ENCODE assay signal across 38 cellular contexts in the genomic region with DNA sequence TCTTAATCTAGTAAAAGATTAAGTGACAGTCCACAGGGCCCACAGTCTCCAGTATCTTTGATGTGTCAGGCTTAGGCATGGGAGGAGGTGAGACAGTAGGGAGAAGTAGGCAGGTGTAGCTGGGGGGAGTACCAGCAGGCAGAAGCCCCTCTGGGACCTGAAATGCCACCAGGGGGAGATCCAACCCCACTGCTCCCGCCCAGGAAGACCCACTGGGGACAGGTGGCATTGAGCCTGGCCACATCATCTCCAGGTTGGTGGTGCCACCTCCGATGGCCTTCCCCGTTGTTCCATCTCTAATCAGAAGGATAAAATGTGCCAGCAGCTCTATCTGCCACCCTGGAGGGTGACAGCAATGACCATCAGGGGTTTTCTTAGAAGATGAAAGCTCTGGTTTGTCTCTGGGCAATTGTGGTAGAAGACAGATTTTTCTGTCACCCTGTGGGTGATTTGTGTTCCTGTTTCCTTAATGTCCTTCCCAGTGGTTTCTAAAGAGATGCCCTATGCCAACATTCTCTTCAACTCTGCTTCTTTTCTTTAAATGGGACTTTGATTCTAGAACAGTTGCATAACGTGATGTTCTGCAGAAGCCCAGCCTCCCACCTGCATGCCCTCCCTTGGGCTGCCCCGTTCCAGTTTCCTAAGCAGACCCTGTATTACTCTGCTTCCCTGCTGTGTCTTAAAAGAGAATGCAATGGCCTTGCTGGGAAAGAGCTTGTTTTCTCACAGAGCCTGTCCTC. TPM values are rescaled to one million over a fixed set of nuclear protein-coding genes. Genes with fewer than 3 reads are reported as not detected.
"Had no signal": no experiment of that assay in that cellular context is flagged by ENCODE, and none has a peak within 500 bp of the region (broad histone marks: within the 10 kb centered on the region; RNA-seq: fewer than 3 reads in every experiment).

No MANE protein-coding gene starts in this region.

- H3K4me1 ChIP-seq: Peyer's patch, SJSA1 had no signal

- H3K4me3 Mint-ChIP-seq: activated CD4-positive, alpha-beta T cell treated with anti-CD3 and anti-CD28 coated beads, Interleukin-2, amount 10 ng/mL, durations not matched to agents 24 days and 14 days; activated CD8-positive, alpha-beta T cell treated with anti-CD3 and anti-CD28 coated beads for 36 hours; activated naive CD8-positive, alpha-beta T cell; activated naive CD8-positive, alpha-beta T cell treated with anti-CD3 and anti-CD28 coated beads, Interleukin-2, amount 50 U/mL, for 24 hours; activated T-cell treated with anti-CD3 and anti-CD28 coated beads, Interleukin-2, amount 50 U/mL, for 24 hours; brain; T-helper 1 cell treated with Interleukin-12 subunit alpha and Interleukin-12 subunit beta and Interleukin-4 antibody, amounts not matched to agents 30 μg/mL and 1 μg/mL, for 36 hours; T-helper 2 cell treated with Interferon-gamma antibody and Interleukin-4, amounts not matched to agents 5 μg/mL and 100 μg/mL, for 36 hours had no signal

- H3K4me3 ChIP-seq: Peyer's patch, SJSA1 had no signal

- H3K4me2 ChIP-seq: KMS-11, SK-N-SH had no signal

- H3K27me3 ChIP-seq: Peyer's patch, SJSA1 had no signal

- H3K27ac Mint-ChIP-seq: activated CD4-positive, alpha-beta T cell treated with anti-CD3 and anti-CD28 coated beads, Interleukin-2, amount 10 ng/mL, durations not matched to agents 24 days and 14 days; activated CD8-positive, alpha-beta T cell treated with anti-CD3 and anti-CD28 coated beads for 36 hours; activated naive CD8-positive, alpha-beta T cell; activated naive CD8-positive, alpha-beta T cell treated with anti-CD3 and anti-CD28 coated beads, Interleukin-2, amount 50 U/mL, for 24 hours; activated T-cell treated with anti-CD3 and anti-CD28 coated beads, Interleukin-2, amount 50 U/mL, for 24 hours; activated T-helper 2 cell treated with anti-CD3 and anti-CD28 coated beads, Interferon-gamma antibody, Interleukin-2, Interleukin-4, amounts not matched to agents 10 μg/mL and 5 μg/mL and 100 μg/mL, durations not matched to agents 14 hours and 24 hours and 36 hours; brain; T-helper 1 cell treated with Interleukin-12 subunit alpha and Interleukin-12 subunit beta and Interleukin-4 antibody, amounts not matched to agents 30 μg/mL and 1 μg/mL, for 36 hours; T-helper 2 cell treated with Interferon-gamma antibody and Interleukin-4, amounts not matched to agents 5 μg/mL and 100 μg/mL, for 36 hours had no signal

- DNase-seq: activated CD4-positive, alpha-beta T cell treated with anti-CD3 and anti-CD28 coated beads, Interleukin-2, amount 10 ng/mL, durations not matched to agents 24 days and 14 days; activated CD4-positive, alpha-beta T cell treated with anti-CD3 and anti-CD28 coated beads, Interleukin-2, amount 50 U/mL, for 4 hours; activated CD8-positive, alpha-beta T cell treated with anti-CD3 and anti-CD28 coated beads for 36 hours; activated gamma-delta T cell; activated naive CD4-positive, alpha-beta T cell treated with Interleukin-2 at 50 U/mL for 16 hours; activated naive CD8-positive, alpha-beta T cell treated with anti-CD3 and anti-CD28 coated beads, Interleukin-2, amount 50 U/mL, for 24 hours; activated T-cell treated with anti-CD3 and anti-CD28 coated beads, Interleukin-2, amount 50 U/mL, for 24 hours; anterior cingulate cortex; caudate nucleus; MM.1S; MV-4-11; NCI-H1092 treated with DMSO at 0.1 percent for 48 hours; NCI-H1417; NCI-H146; NCI-H187; NCI-H2029 treated with DMSO at 0.1 percent for 48 hours; NCI-H2107; NCI-H2171 treated with DMSO at 0.1 percent for 48 hours; NCI-H2227 treated with DMSO at 0.1 percent for 48 hours; NCI-H446 treated with DMSO at 0.1 percent for 48 hours; NCI-H524; NCI-H69; NCI-H82; PC-3; Peyer's patch; RPMI8226; SHP77 treated with DMSO at 0.1 percent for 48 hours; SK-N-SH had no signal

- H3K27ac ChIP-seq: KMS-11, Peyer's patch, SJSA1 had no signal

- H3K36me3 Mint-ChIP-seq: activated naive CD8-positive, alpha-beta T cell; brain had no signal

- H3K9me3 Mint-ChIP-seq: T-helper 1 cell treated with Interleukin-12 subunit alpha and Interleukin-12 subunit beta and Interleukin-4 antibody, amounts not matched to agents 30 μg/mL and 1 μg/mL, for 36 hours had no signal

- H3K4me1 Mint-ChIP-seq: activated CD4-positive, alpha-beta T cell treated with anti-CD3 and anti-CD28 coated beads, Interleukin-2, amount 10 ng/mL, durations not matched to agents 24 days and 14 days; activated naive CD8-positive, alpha-beta T cell treated with anti-CD3 and anti-CD28 coated beads, Interleukin-2, amount 50 U/mL, for 24 hours; brain had no signal

- ATAC-seq: activated CD8-positive, alpha-beta T cell treated with anti-CD3 and anti-CD28 coated beads for 36 hours; activated naive CD8-positive, alpha-beta T cell treated with anti-CD3 and anti-CD28 coated beads, Interleukin-2, amount 50 U/mL, for 24 hours; PC-3 had no signal

- H3K9ac ChIP-seq: KMS-11, SK-N-SH had no signal

- H3K27me3 Mint-ChIP-seq: activated CD4-positive, alpha-beta T cell treated with anti-CD3 and anti-CD28 coated beads, Interleukin-2, amount 10 ng/mL, durations not matched to agents 24 days and 14 days had no signal

- H3K36me3 ChIP-seq: Peyer's patch, SJSA1 had no signal

- H3K9me3 ChIP-seq: Peyer's patch, SJSA1, SK-N-SH had no signal

RNA-seq across cellular contexts. Expression of a gene that starts 12.3 kb away (rescaled TPM):
- total RNA-seq: activated CD4-positive, alpha-beta T cell treated with anti-CD3 and anti-CD28 coated beads, Interleukin-2, amount 10 ng/mL, durations not matched to agents 24 days and 14 days; activated CD8-positive, alpha-beta memory T cell treated with anti-CD3 and anti-CD28 coated beads for 36 hours; activated CD8-positive, alpha-beta T cell treated with anti-CD3 and anti-CD28 coated beads for 36 hours; activated T-helper 2 cell treated with anti-CD3 and anti-CD28 coated beads, Interferon-gamma antibody, Interleukin-2, Interleukin-4, amounts not matched to agents 10 μg/mL and 5 μg/mL and 100 μg/mL, durations not matched to agents 14 hours and 24 hours and 36 hours; bronchial epithelial cell; LHCN-M2; PC-3; Peyer's patch; SJSA1 had no signal
- polyA plus RNA-seq: SK-N-SH had no signal

RNA-seq across cellular contexts. Expression of a gene that starts 39.7 kb away (rescaled TPM):
- total RNA-seq: activated CD4-positive, alpha-beta T cell treated with anti-CD3 and anti-CD28 coated beads, Interleukin-2, amount 10 ng/mL, durations not matched to agents 24 days and 14 days; activated CD8-positive, alpha-beta memory T cell treated with anti-CD3 and anti-CD28 coated beads for 36 hours; activated CD8-positive, alpha-beta T cell treated with anti-CD3 and anti-CD28 coated beads for 36 hours; activated T-helper 2 cell treated with anti-CD3 and anti-CD28 coated beads, Interferon-gamma antibody, Interleukin-2, Interleukin-4, amounts not matched to agents 10 μg/mL and 5 μg/mL and 100 μg/mL, durations not matched to agents 14 hours and 24 hours and 36 hours; bronchial epithelial cell; LHCN-M2; PC-3; Peyer's patch; SJSA1 had no signal
- polyA plus RNA-seq: SK-N-SH had no signal

RNA-seq across cellular contexts. Expression of a gene that starts 45.5 kb away (rescaled TPM):
- total RNA-seq: activated CD4-positive, alpha-beta T cell treated with anti-CD3 and anti-CD28 coated beads, Interleukin-2, amount 10 ng/mL, durations not matched to agents 24 days and 14 days; activated CD8-positive, alpha-beta memory T cell treated with anti-CD3 and anti-CD28 coated beads for 36 hours; activated CD8-positive, alpha-beta T cell treated with anti-CD3 and anti-CD28 coated beads for 36 hours; activated T-helper 2 cell treated with anti-CD3 and anti-CD28 coated beads, Interferon-gamma antibody, Interleukin-2, Interleukin-4, amounts not matched to agents 10 μg/mL and 5 μg/mL and 100 μg/mL, durations not matched to agents 14 hours and 24 hours and 36 hours; bronchial epithelial cell; LHCN-M2; PC-3; SJSA1 had no signal
- polyA plus RNA-seq: SK-N-SH had no signal

RNA-seq across cellular contexts. Expression of a gene that starts 59.7 kb away (rescaled TPM):
- total RNA-seq: activated CD4-positive, alpha-beta T cell treated with anti-CD3 and anti-CD28 coated beads, Interleukin-2, amount 10 ng/mL, durations not matched to agents 24 days and 14 days; activated CD8-positive, alpha-beta memory T cell treated with anti-CD3 and anti-CD28 coated beads for 36 hours; activated CD8-positive, alpha-beta T cell treated with anti-CD3 and anti-CD28 coated beads for 36 hours; activated T-helper 2 cell treated with anti-CD3 and anti-CD28 coated beads, Interferon-gamma antibody, Interleukin-2, Interleukin-4, amounts not matched to agents 10 μg/mL and 5 μg/mL and 100 μg/mL, durations not matched to agents 14 hours and 24 hours and 36 hours; bronchial epithelial cell; PC-3; Peyer's patch had no signal
